ENCODE assay signal across 12 cellular contexts in genomic region chr15:78949461-78949860, GRCh38.
"Had no signal": no experiment of that assay in that cellular context is flagged by ENCODE, and none has a peak within 500 bp of the region (broad histone marks: within the 10 kb centered on the region; RNA-seq: fewer than 3 reads in every experiment).

No MANE protein-coding gene starts in this region.

- H3K36me3 ChIP-seq: brain microvascular endothelial cell, esophagus muscularis mucosa, suprapubic skin had no signal

- H3K4me3 ChIP-seq: esophagus muscularis mucosa, suprapubic skin had no signal

- DNase-seq: activated CD4-positive, alpha-beta memory T cell treated with anti-CD3 and anti-CD28 coated beads, Interleukin-2, amount 10 ng/mL, durations not matched to agents 7 days and 5 days; activated CD4-positive, alpha-beta T cell treated with anti-CD3 and anti-CD28 coated beads for 1 hour; activated gamma-delta T cell; activated T-cell treated with anti-CD3 and anti-CD28 coated beads, Interleukin-2, amount 50 U/mL, for 48 hours; amygdala; brain microvascular endothelial cell; endodermal cell; stimulated activated CD4-positive, alpha-beta T cell treated with anti-CD3 and anti-CD28 coated beads, Interleukin-2, amount 100 ng/mL, for 48 hours; stimulated activated naive CD4-positive, alpha-beta T cell treated with Interleukin-2 at 50 U/mL for 16 hours had no signal

- H3K27ac ChIP-seq: brain microvascular endothelial cell, esophagus muscularis mucosa, suprapubic skin had no signal

- H3K9me3 ChIP-seq: suprapubic skin had no signal

- H3K27me3 ChIP-seq: esophagus muscularis mucosa, suprapubic skin had no signal

- ATAC-seq: natural killer cell treated with Interleukin-12 subunit alpha and Interleukin-12 subunit beta and Interleukin-15 and Interleukin-18, amount 100 ng/mL, for 72 hours had no signal
